8 cellular contexts compared by ENCODE assay signal in genomic region chr20:53623127-53623453, GRCh38. TPM values are rescaled to one million over a fixed set of nuclear protein-coding genes. Genes with fewer than 3 reads are reported as not detected.
DNase-seq lines count a peak whose midpoint lies in the region; ATAC-seq, FAIRE-seq and TF ChIP-seq lines count a peak whose summit lies in the region.

No MANE protein-coding gene starts in this region.

- TF ChIP-seq CTCF in A549 (IDR thresholded peaks at IDR 0.05): no peak
- peak in 1 of 7 experiments; percentile 10 for TF ChIP-seq CTCF in body of pancreas (IDR thresholded peaks at IDR 0.05)

- intact Hi-C loops in body of pancreas (cut with DNase I): no loop called here

- no peak for FAIRE-seq in A549 (lab: Jason Lieb, UNC)

- TF ChIP-seq EP300 in A549 (IDR thresholded peaks at IDR 0.05): no peak

- H3K27ac ChIP-seq in A549: peak overlapping the region; percentile 93 to 98
- H3K27ac ChIP-seq in body of pancreas: peak overlapping the region; percentile 86 to 99 (median 91)
- peak overlapping the region; percentile 93 for H3K27ac ChIP-seq in muscle layer of duodenum (ENCODE audit: low read length)

- peaks cover 38% of the 10 kb centered on the region for H3K4me1 ChIP-seq in A549
- peaks cover 39% of the 10 kb centered on the region for H3K4me1 ChIP-seq in body of pancreas
- H3K4me1 ChIP-seq in muscle layer of duodenum (ENCODE audit: control insufficient read depth in 1 of 2, insufficient read depth in 2 of 2, low read length in 2 of 2): peaks cover 14 to 15% of the 10 kb centered on the region in 2 donors

- no peaks in the 10 kb centered on the region for H3K27me3 ChIP-seq in body of pancreas
- H3K27me3 ChIP-seq in muscle layer of duodenum (ENCODE audit: low read depth, low read length): no peaks in the 10 kb centered on the region

- H3K36me3 ChIP-seq in body of pancreas (replicated peaks in 1 of 2; ENCODE audit: insufficient read depth in 1 of 2, low read depth in 2 of 2) (no peaks in the 10 kb centered on the region), muscle layer of duodenum (ENCODE audit: control insufficient read depth in 1 of 2, insufficient read depth in 2 of 2, low read length in 2 of 2) (no peaks in the 10 kb centered on the region)

- WGBS in A549 (ENCODE audit: missing lambda C conversion rate): 0% methylated on average over 3 of the region's 3 CpGs
- WGBS in body of pancreas, 2 donors: 0 to 2% methylated on average over 3 of the region's 3 CpGs

- H3K4me3 ChIP-seq in A549: peak overlapping the region; percentile 37; the same call in 1 of the 3 replicates
- no peak overlapping the region for H3K4me3 ChIP-seq in body of pancreas
- peak overlapping the region; percentile 43 to 51 for H3K4me3 ChIP-seq in muscle layer of duodenum (ENCODE audit: low read depth in 1 of 2, low read length in 2 of 2)

- TF ChIP-seq POLR2A in A549 (IDR thresholded peaks at IDR 0.05; ENCODE audit: low read length): no peak
- no peak for TF ChIP-seq POLR2A in body of pancreas (IDR thresholded peaks at IDR 0.05)

- TF ChIP-seq RAD21 in A549 (conservative IDR thresholded peaks at IDR 0.05 in 1 of 2, IDR thresholded peaks at IDR 0.05 in 1 of 2): no peak

- H3K4me2 ChIP-seq in A549: peak overlapping the region; percentile 90

- no peak; a peak in 1 of 6 replicates for ATAC-seq in A549
- ATAC-seq in HG02885 (IDR thresholded peaks at IDR 0.05; ENCODE audit: poor library complexity, unreplicated experiment): peak; percentile 1
- ATAC-seq in body of pancreas: peak; percentile 2

- CTCF ChIA-PET in A549 (lab: Yijun Ruan, JAX): interaction anchor here (0.5 to 5.0 kb wide), 15 partner anchors 10 to 317 kb away, joined by 3 to 33 read pairs (median 4); no protein-coding TSS in a partner anchor

- POLR2A ChIA-PET in A549 (lab: Yijun Ruan, JAX): interaction anchor here (0.7 to 4.3 kb wide), 19 partner anchors 11 to 317 kb away, joined by 3 to 69 read pairs (median 6); partner anchors contain the start of gene ZNF217

- DNase-seq in A549 (ENCODE audit: low read depth in 1 of 2, low spot score in 1 of 2) (no peak), body of pancreas (no peak), mesenteric fat pad (ENCODE audit: low spot score) (no peak), AG08395 (ENCODE audit: low spot score) (no peak), D341Med (ENCODE audit: low spot score) (no peak), MV-4-11 (lab: John Stamatoyannopoulos, UW) (no peak)

- H3K9me3 ChIP-seq in A549 (no peaks in the 10 kb centered on the region), body of pancreas (no peaks in the 10 kb centered on the region), muscle layer of duodenum (ENCODE audit: control insufficient read depth in 1 of 2, low read length in 2 of 2) (no peaks in the 10 kb centered on the region)

TF ChIP-seq in A549, 52 proteins besides CTCF, POLR2A, EP300 and RAD21:
- TF ChIP-seq FOSB (CRISPR knock-in tag; IDR thresholded peaks at IDR 0.05): no peak
- no peak for TF ChIP-seq TFCP2L1 (CRISPR knock-in tag; IDR thresholded peaks at IDR 0.05)

RNA-seq across cellular contexts. Expression of gene ZNF217, which starts 29.5 kb away (rescaled TPM):
- 22.2 and 29.5 TPM in 2 replicates for polyA plus RNA-seq in A549 (2011; rRNA removed)
- 6.8 and 8.8 TPM in 2 replicates for polyA plus RNA-seq in A549 (2012; cell fraction: cytosol; rRNA removed)
- 8.9 and 11.6 TPM in 2 replicates for polyA plus RNA-seq in A549 (2012; cell fraction: nucleus; rRNA removed)
- 28.1 to 30.5 TPM (median 29.9 TPM) in 3 replicates for polyA plus RNA-seq in A549 (2017; fragmentation: RNase III; extraction: RNeasy Plus Mini Kit Qiagen cat#74134 plus additional on column Dnase treatment)
- polyA minus RNA-seq in A549 (2011; rRNA and poly(A)+ RNA removed): 48.5 and 50.5 TPM in 2 replicates
- 10 to 100 TPM; 17.4 to 27.7 TPM for total RNA-seq in body of pancreas
- 61.4 TPM for total RNA-seq in mesenteric fat pad

Comparison
In these comparisons a context has a peak if more than half of its experiments do, and no peak if none do; other contexts are left out.
1. ATAC-seq: peak in HG02885 (single experiment) and body of pancreas (single experiment); none in A549 (0 of 2).
2. H3K4me3 ChIP-seq: peak in A549 (single experiment) and muscle layer of duodenum (2 of 2); none in body of pancreas (0 of 2).
3. Peak in every context shown above with its lines, with median percentiles within 50 percentile points of each other: H3K27ac ChIP-seq.